8 cellular contexts compared by ENCODE assay signal in the genomic region with DNA sequence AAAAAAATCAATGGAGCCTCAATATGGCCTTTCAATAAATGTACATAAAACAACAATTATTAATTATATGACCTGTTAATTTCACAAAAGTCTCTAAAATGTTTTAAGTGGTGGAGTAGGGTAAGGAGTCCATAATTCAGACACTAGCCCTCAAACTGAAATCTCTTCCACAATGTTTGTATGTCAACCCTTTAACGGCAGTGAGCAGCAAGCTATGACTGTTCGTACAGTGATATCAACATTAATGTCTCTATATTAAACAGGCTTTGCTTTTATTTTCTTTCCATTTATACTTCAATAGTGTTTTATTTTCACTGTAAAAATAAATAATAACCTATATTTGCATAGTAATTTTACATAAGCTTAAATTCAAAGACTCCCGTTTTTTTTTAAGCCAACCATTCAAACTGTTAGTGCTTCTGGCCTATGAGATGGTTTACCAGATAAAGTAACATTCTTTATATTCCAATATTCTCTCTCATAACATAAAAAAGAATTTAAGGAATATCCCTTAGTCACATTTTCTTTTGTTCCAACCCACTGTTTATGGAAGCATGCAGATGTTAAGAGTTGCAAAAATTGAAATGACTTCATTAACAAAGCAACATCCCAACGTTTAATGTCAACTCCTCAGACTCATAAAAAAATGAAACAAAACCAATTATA. TPM values are rescaled to one million over a fixed set of nuclear protein-coding genes. Genes with fewer than 3 reads are reported as not detected.
DNase-seq lines count a peak whose midpoint lies in the region; ATAC-seq, FAIRE-seq and TF ChIP-seq lines count a peak whose summit lies in the region.

No MANE protein-coding gene starts in this region.

- TF ChIP-seq POLR2A in endothelial cell of umbilical vein (IDR thresholded peaks at IDR 0.05; ENCODE audit: low read depth, low read length) (no peak), body of pancreas (IDR thresholded peaks at IDR 0.05) (no peak)

- H3K9me3 ChIP-seq in Panc1 (ENCODE audit: control insufficient read depth, insufficient read depth, low read depth, low read length) (no peaks in the 10 kb centered on the region), endothelial cell of umbilical vein (replicated peaks; ENCODE audit: control insufficient read depth, insufficient read depth, low read length) (no peaks in the 10 kb centered on the region), body of pancreas (no peaks in the 10 kb centered on the region)

- peaks cover 79% of the 10 kb centered on the region for H3K79me2 ChIP-seq in endothelial cell of umbilical vein (ENCODE audit: control insufficient read depth, insufficient read depth, low read length)

- dilution Hi-C loops in endothelial cell of umbilical vein (cut with MboI; ENCODE audit: extremely low pct_ligation_motif_present, low sequenced_read_pairs): no loop called here

- no peaks in the 10 kb centered on the region for H3K9me1 ChIP-seq in endothelial cell of umbilical vein (replicated peaks; ENCODE audit: control insufficient read depth, extremely low read depth, insufficient read depth, low read length)

- TF ChIP-seq CTCF in Panc1 (IDR thresholded peaks at IDR 0.05) (no peak), endothelial cell of umbilical vein (IDR thresholded peaks at IDR 0.05; ENCODE audit: extremely low read depth in 1 of 2, insufficient read depth in 1 of 2, low read depth in 1 of 2, low read length in 2 of 2) (no peak), body of pancreas (IDR thresholded peaks at IDR 0.05) (no peak)

- H3K4me1 ChIP-seq in Panc1 (ENCODE audit: control insufficient read depth, insufficient read depth, low read length) (peaks cover 37% of the 10 kb centered on the region; the same call in 1 of the 2 replicates), endothelial cell of umbilical vein (ENCODE audit: control insufficient read depth, extremely low read depth, insufficient read depth, low read length) (peaks cover 53% of the 10 kb centered on the region), body of pancreas (peaks cover 22% of the 10 kb centered on the region)

- H3K4me2 ChIP-seq in endothelial cell of umbilical vein (ENCODE audit: insufficient read depth, low read length): peak overlapping the region; percentile 99

- CTCF ChIA-PET in Panc1 (lab: Charles Lee): interaction anchor here (0.5 kb wide), 1 partner anchor 154 kb away, joined by 4 read pairs; no protein-coding TSS in a partner anchor
- CTCF ChIA-PET in endothelial cell of umbilical vein (lab: Charles Lee): interaction anchor here (1.0 to 7.9 kb wide), 5 partner anchors 30 to 118 kb away, joined by 3 to 66 read pairs (median 5); no protein-coding TSS in a partner anchor

- H2AFZ ChIP-seq in endothelial cell of umbilical vein (ENCODE audit: low read depth, low read length): no peak overlapping the region

- H3K27ac ChIP-seq in Panc1 (ENCODE audit: low read length) (peak overlapping the region; percentile 79), endothelial cell of umbilical vein (ENCODE audit: insufficient read depth, low read depth, low read length) (peak overlapping the region; percentile 94), body of pancreas (peak overlapping the region in 2 of 4 donors; percentile 97)

- intact Hi-C loops in Panc1 (cut with micrococcal nuclease; ENCODE audit: unreplicated experiment): loop anchor here (2.0 to 10.0 kb wide), 2 partner anchors 93 to 335 kb away; no protein-coding TSS in a partner anchor
- intact Hi-C loops in endothelial cell of umbilical vein (cut with micrococcal nuclease): loop anchor here (5.0 kb wide), 2 partner anchors 106 to 136 kb away; no protein-coding TSS in a partner anchor
- intact Hi-C loops in body of pancreas (cut with DNase I): no loop called here

- H3K36me3 ChIP-seq in Panc1 (ENCODE audit: control insufficient read depth, insufficient read depth, low read length): no peaks in the 10 kb centered on the region; the same call in 1 of the 2 replicates
- H3K36me3 ChIP-seq in endothelial cell of umbilical vein (ENCODE audit: control insufficient read depth in 2 of 2, extremely low read depth in 1 of 2, insufficient read depth in 2 of 2, low read length in 2 of 2): no peaks in the 10 kb centered on the region
- H3K36me3 ChIP-seq in body of pancreas (replicated peaks in 1 of 2; ENCODE audit: insufficient read depth in 1 of 2, low read depth in 2 of 2): no peaks in the 10 kb centered on the region

- H3K4me3 ChIP-seq in Panc1 (ENCODE audit: low read depth in 2 of 2, low read length in 2 of 2) (peak overlapping the region; percentile 81 to 93), endothelial cell of umbilical vein (replicated peaks in 1 of 3; ENCODE audit: insufficient read depth in 1 of 3, low read depth in 1 of 3, low read length in 3 of 3) (peak overlapping the region; percentile 77 to 98 (median 80)), body of pancreas (no peak overlapping the region)

- TSS peak; percentile 67 for BruUV-seq in Panc1 (replicated peaks; lab: Mats Ljungman, UMichigan)
- no TSS peak for BruUV-seq in endothelial cell of umbilical vein (replicated peaks; lab: Mats Ljungman, UMichigan)

- no peaks in the 10 kb centered on the region for H4K20me1 ChIP-seq in endothelial cell of umbilical vein (replicated peaks; ENCODE audit: control insufficient read depth, extremely low read depth, insufficient read depth, low read length)

- ATAC-seq in Panc1: no peak
- ATAC-seq in body of pancreas: no peak
- ATAC-seq in HG02884 (IDR thresholded peaks at IDR 0.05; ENCODE audit: unreplicated experiment): no peak

- in situ Hi-C loops in Panc1 (cut with HindIII; ENCODE audit: low pct_unique_long_range_greater_than_20kb, low sequenced_read_pairs): no loop called here

- POLR2A ChIA-PET in Panc1 (lab: Charles Lee): no interaction called here
- POLR2A ChIA-PET in endothelial cell of umbilical vein (lab: Charles Lee): interaction anchor here (0.6 to 5.9 kb wide), 6 partner anchors 26 to 119 kb away, joined by 3 to 85 read pairs (median 4); no protein-coding TSS in a partner anchor

- no peak for FAIRE-seq in endothelial cell of umbilical vein (lab: Jason Lieb, UNC)

- peak overlapping the region; percentile 99 for H3K9ac ChIP-seq in endothelial cell of umbilical vein (replicated peaks; ENCODE audit: extremely low read depth, insufficient read depth, low read length)

- 22 to 32% methylated on average over 4 of the region's 4 CpGs for WGBS in body of pancreas, 2 donors

- H3K27me3 ChIP-seq in Panc1 (ENCODE audit: control insufficient read depth, insufficient read depth, low read length) (no peaks in the 10 kb centered on the region), endothelial cell of umbilical vein (ENCODE audit: control insufficient read depth in 2 of 2, insufficient read depth in 2 of 2, low read length in 2 of 2) (no peaks in the 10 kb centered on the region), body of pancreas (no peaks in the 10 kb centered on the region)

- DNase-seq in ELR (ENCODE audit: low read depth): peak; percentile 39
- DNase-seq in Panc1 (ENCODE audit: low read depth, low spot score): no peak
- peak; percentile 42 for DNase-seq in endothelial cell of umbilical vein (ENCODE audit: low read depth, low spot score)
- peak; percentile 63 for DNase-seq in pons (ENCODE audit: low spot score)
- DNase-seq in body of pancreas: no peak
- DNase-seq in NCI-H748 (lab: John Stamatoyannopoulos, UW; ENCODE audit: unreplicated experiment): no peak
- no peak for DNase-seq in GOT3 (lab: John Stamatoyannopoulos, UW)

TF ChIP-seq in endothelial cell of umbilical vein, 7 proteins besides CTCF, POLR2A, EP300 and RAD21:
- TF ChIP-seq GATA2 (IDR thresholded peaks at IDR 0.05; ENCODE audit: insufficient read depth, insufficient read length, low read depth, low read length) (peak; percentile 28), EZH2 (IDR thresholded peaks at IDR 0.05; ENCODE audit: borderline replicate concordance, low read depth, low read length, severe bottlenecking) (no peak)

RNA-seq across cellular contexts. Expression of a gene that starts 2.4 kb away (rescaled TPM):
- total RNA-seq in Panc1 (2021; ENCODE audit: unreplicated experiment) (23.2 TPM), endothelial cell of umbilical vein (176 and 193 TPM in 2 replicates), body of pancreas (10 to 100 TPM; 17.5 to 29.8 TPM)
- polyA plus RNA-seq in Panc1 (2012; ENCODE audit: insufficient read length): 9.9 TPM
- 53.6 and 61.1 TPM in 2 replicates for polyA plus RNA-seq in endothelial cell of umbilical vein
- polyA plus RNA-seq in endothelial cell of umbilical vein (2011; cell fraction: cytosol; rRNA removed): 62.9 and 67.5 TPM in 2 replicates
- polyA plus RNA-seq in endothelial cell of umbilical vein (2011; cell fraction: nucleus; rRNA removed): 180 and 190 TPM in 2 replicates
- polyA plus RNA-seq in endothelial cell of umbilical vein (2012): 76.5 and 115 TPM in 2 replicates
- polyA minus RNA-seq in endothelial cell of umbilical vein: 302 and 356 TPM in 2 replicates
- 32.8 TPM for polyA minus RNA-seq in endothelial cell of umbilical vein (2011; cell fraction: cytosol; rRNA and poly(A)+ RNA removed)
- 1,081 and 1,155 TPM in 2 replicates for polyA minus RNA-seq in endothelial cell of umbilical vein (2011; cell fraction: nucleus; rRNA and poly(A)+ RNA removed)

Comparison
In these comparisons a context has a peak if more than half of its experiments do, and no peak if none do; other contexts are left out.
1. DNase-seq: peak in ELR (single experiment), endothelial cell of umbilical vein (single experiment) and pons (single experiment); none in Panc1 (single experiment), body of pancreas (0 of 4), NCI-H748 (single experiment) and GOT3 (single experiment).
2. H3K4me3 ChIP-seq: peak in Panc1 (2 of 2) and endothelial cell of umbilical vein (3 of 3); none in body of pancreas (0 of 2).